ENCODE assay signal across 1 cellular context in genomic region chr14:77063581-77064289, GRCh38.
TF ChIP-seq lines count a peak whose summit lies in the region.

No MANE protein-coding gene starts in this region.

TF ChIP-seq in IMR-90, 13 proteins besides CTCF, POLR2A, EP300 and RAD21:
- TF ChIP-seq USF2 (IDR thresholded peaks at IDR 0.05; ENCODE audit: low read depth, low read length) (peak; percentile 72), NFE2L2 (IDR thresholded peaks at IDR 0.05; ENCODE audit: low read depth, low read length) (peak; percentile 63; the same call in 1 of the 2 replicates), ELK1 (IDR thresholded peaks at IDR 0.05; ENCODE audit: borderline replicate concordance, low read depth, low read length) (no peak)
TF ChIP-seq in IMR-90: peak in this region for 2.
